Comparison of ENCODE assay signal across 8 cellular contexts in genomic region chr2:230974096-230974913, GRCh38. TPM values are rescaled to one million over a fixed set of nuclear protein-coding genes. Genes with fewer than 3 reads are reported as not detected.
DNase-seq lines count a peak whose midpoint lies in the region; ATAC-seq, FAIRE-seq and TF ChIP-seq lines count a peak whose summit lies in the region.

No MANE protein-coding gene starts in this region.

- peak; percentile 79 to 94 for TF ChIP-seq EP300 in GM12878 (IDR thresholded peaks at IDR 0.05; ENCODE audit: borderline replicate concordance in 1 of 2, control insufficient read depth in 1 of 2, low read depth in 2 of 2, low read length in 2 of 2)

- no peaks in the 10 kb centered on the region for H3K36me3 Mint-ChIP-seq in GM23338 (ENCODE audit: low read depth)

- CTCF ChIA-PET in GM12878 (lab: Yijun Ruan, JAX): interaction anchor here (0.9 to 4.8 kb wide), 13 partner anchors 8 to 126 kb away, joined by 3 to 71 read pairs (median 6); partner anchors contain the start of gene GPR55

- DNase-seq in T1000 (lab: John Stamatoyannopoulos, UW) (peak; percentile 61), GM12878 (ENCODE audit: low read depth, low spot score) (peak; percentile 94), aorta (no peak), Right ventricle myocardium superior (no peak), GM23338 (ENCODE audit: low spot score) (no peak)
- DNase-seq in stimulated activated CD4-positive, alpha-beta T cell treated with anti-CD3 and anti-CD28 coated beads, Interleukin-1b, Interleukin-23, amount 100 ng/mL, for 4 hours (ENCODE audit: low read depth in 2 of 2): peak; percentile 22 to 44

- H3K27me3 Mint-ChIP-seq in GM23338 (ENCODE audit: insufficient read depth, low read depth, poor library complexity): no peaks in the 10 kb centered on the region

- no TSS peak for BruUV-seq in GM12878 (replicated peaks; lab: Mats Ljungman, UMichigan)

- H2AFZ ChIP-seq in GM12878 (ENCODE audit: control insufficient read depth, low read depth, low read length) (peak overlapping the region; percentile 31), GM23338 (no peak overlapping the region)

- in situ Hi-C loops in GM12878 (cut with MboI): no loop called here

- H3K4me2 ChIP-seq in GM12878 (ENCODE audit: control insufficient read depth, insufficient read depth) (peak overlapping the region; percentile 79), GM23338 (no peak overlapping the region)

- peak; percentile 35 for TF ChIP-seq RAD21 in GM12878 (IDR thresholded peaks at IDR 0.05; ENCODE audit: insufficient read depth, low read depth, low read length)

- no peak for TF ChIP-seq CTCF in GM12878 (IDR thresholded peaks at IDR 0.05 in 2 of 3, conservative IDR thresholded peaks at IDR 0.05 in 1 of 3; ENCODE audit: control insufficient read depth in 2 of 3, extremely low read depth in 1 of 3, insufficient read depth in 1 of 3, low read depth in 3 of 3, low read length in 3 of 3)
- TF ChIP-seq CTCF in GM23338 (conservative IDR thresholded peaks at IDR 0.05; ENCODE audit: low read depth in 2 of 2): no peak

- no peaks in the 10 kb centered on the region for H3F3A ChIP-seq in GM23338 (replicated peaks; ENCODE audit: low read depth)

- peak overlapping the region; percentile 76 for H3K9ac ChIP-seq in GM12878 (ENCODE audit: control insufficient read depth, insufficient read depth, low read length)

- intact Hi-C loops in GM12878 (cut with micrococcal nuclease; ENCODE audit: unreplicated experiment) (loop anchor here (1.0 to 10.0 kb wide), 7 partner anchors 11 to 310 kb away; partner anchors contain the start of gene GPR55), aorta (cut with DNase I) (no loop called here), Right ventricle myocardium superior (cut with DNase I) (no loop called here)

- POLR2A ChIA-PET in GM12878 (lab: Charles Lee): interaction anchor here (0.6 to 10.4 kb wide), 7 partner anchors 8 to 102 kb away, joined by 3 to 192 read pairs (median 7); partner anchors contain the start of gene GPR55

- no peak overlapping the region for H3K27ac Mint-ChIP-seq in GM23338

- no peaks in the 10 kb centered on the region for H3K36me3 ChIP-seq in GM12878 (ENCODE audit: control insufficient read depth in 2 of 2, insufficient read depth in 2 of 2, low read length in 1 of 2)
- H3K36me3 ChIP-seq in aorta (ENCODE audit: control insufficient read depth in 1 of 2, insufficient read depth in 2 of 2, low read length in 1 of 2): no peaks in the 10 kb centered on the region
- H3K36me3 ChIP-seq in GM23338 (ENCODE audit: insufficient read depth): no peaks in the 10 kb centered on the region

- SMC1A ChIA-PET in GM12878 (lab: Charles Lee; ENCODE audit: uncharacterized antibody, unreplicated experiment): interaction anchor here (0.7 to 16.2 kb wide), 10 partner anchors 8 to 101 kb away, joined by 3 to 266 read pairs (median 4); partner anchors contain the start of gene GPR55

- 2% methylated on average over 17 of the region's 17 CpGs for WGBS in GM12878 (ENCODE audit: insufficient coverage, insufficient replicate concordance, low lambda C conversion rate, missing lambda C conversion rate)
- 82 to 86% methylated on average over 17 of the region's 17 CpGs for WGBS in aorta, 2 donors

- RAD21 ChIA-PET in GM12878 (lab: Charles Lee; ENCODE audit: unreplicated experiment): interaction anchor here (0.7 to 6.1 kb wide), 10 partner anchors 11 to 53 kb away, joined by 3 to 114 read pairs (median 12); no protein-coding TSS in a partner anchor

- H3K4me3 Mint-ChIP-seq in GM23338: no peak overlapping the region

- H3K79me2 ChIP-seq in GM12878 (ENCODE audit: control insufficient read depth, insufficient read depth, low read length): peaks cover 2% of the 10 kb centered on the region
- H3K79me2 ChIP-seq in GM23338 (replicated peaks; ENCODE audit: insufficient read depth): no peaks in the 10 kb centered on the region

- H3K4me3 ChIP-seq in GM12878 (no peak overlapping the region; the same call in 1 of the 2 replicates), aorta (ENCODE audit: low read length in 2 of 2) (no peak overlapping the region), GM23338 (no peak overlapping the region)

- H3K4me1 ChIP-seq in GM12878 (ENCODE audit: control insufficient read depth, insufficient read depth, low read length): peaks cover 67% of the 10 kb centered on the region
- no peaks in the 10 kb centered on the region for H3K4me1 ChIP-seq in aorta (ENCODE audit: control insufficient read depth in 1 of 2, insufficient read depth in 2 of 2, low read length in 2 of 2)
- no peaks in the 10 kb centered on the region for H3K4me1 ChIP-seq in GM23338 (ENCODE audit: insufficient read depth)

- H3K9me3 Mint-ChIP-seq in GM23338: peaks cover 9% of the 10 kb centered on the region

- no peaks in the 10 kb centered on the region for H3K27me3 ChIP-seq in GM12878 (replicated peaks in 1 of 2; ENCODE audit: control insufficient read depth in 2 of 2, insufficient read depth in 2 of 2, low read length in 1 of 2)
- H3K27me3 ChIP-seq in aorta (ENCODE audit: control insufficient read depth in 1 of 2, insufficient read depth in 2 of 2, low read length in 1 of 2): peaks cover 0 to 2% of the 10 kb centered on the region in 2 donors
- H3K27me3 ChIP-seq in GM23338 (ENCODE audit: insufficient read depth): no peaks in the 10 kb centered on the region

- H3K9me2 ChIP-seq in GM23338 (ENCODE audit: insufficient read depth): no peaks in the 10 kb centered on the region

- H3K4me1 Mint-ChIP-seq in GM23338: peaks cover 8% of the 10 kb centered on the region; the same call in 2 of the 3 replicates

- ATAC-seq in GM19023 (IDR thresholded peaks at IDR 0.05; ENCODE audit: unreplicated experiment) (peak; percentile 84), HG03060 (IDR thresholded peaks at IDR 0.05; ENCODE audit: low read depth, unreplicated experiment) (peak; percentile 77), GM12878 (peak; percentile 86), aorta (ENCODE audit: low FRiP score) (no peak), Right ventricle myocardium superior (ENCODE audit: poor library complexity) (no peak), GM23338 (no peak)

- TF ChIP-seq POLR2A in GM12878 (IDR thresholded peaks at IDR 0.05; ENCODE audit: low read depth, low read length): 0 out of 2 replicates have a peak, but pooled peaks have one; percentile 44

- H3K27ac ChIP-seq in GM12878 (ENCODE audit: control insufficient read depth, insufficient read depth) (peak overlapping the region; percentile 97), aorta (ENCODE audit: low read depth in 1 of 2, low read length in 2 of 2) (no peak overlapping the region), GM23338 (ENCODE audit: low read depth) (no peak overlapping the region)

- H3K9me3 ChIP-seq in GM12878 (replicated peaks; ENCODE audit: control insufficient read depth, insufficient read depth, low read length) (no peaks in the 10 kb centered on the region), aorta (ENCODE audit: control insufficient read depth, low read length) (no peaks in the 10 kb centered on the region)

- no peaks in the 10 kb centered on the region for H4K20me1 ChIP-seq in GM12878 (ENCODE audit: control insufficient read depth, insufficient read depth)
- no peaks in the 10 kb centered on the region for H4K20me1 ChIP-seq in GM23338 (replicated peaks; ENCODE audit: insufficient read depth)

- peak; percentile 65 for FAIRE-seq in GM12878 (lab: Jason Lieb, UNC)

RNA-seq across cellular contexts. Expression of gene SPATA3, which starts 21.6 kb away (rescaled TPM):
- 0.71 TPM in 1 of 2 replicates, not detected in the other for total RNA-seq in GM12878 (2013; cell fraction: nucleolus; rRNA removed)
- total RNA-seq in GM12878 (2014; rRNA removed) (not detected in 2 replicates), GM12878 (2014; rRNA removed; fragmentation: Illumina TruSeq; extraction: Trizol) (not detected in 2 replicates), GM12878 (2021) (0.19 TPM in 1 of 2 replicates, not detected in the other), aorta (not detected), Right ventricle myocardium superior (not detected)
- not detected for polyA plus RNA-seq in GM12878 (2011; ENCODE audit: low read depth)
- polyA plus RNA-seq in GM12878 (2011; rRNA removed) (not detected in 2 replicates), GM12878 (2014; fragmentation: Illumina TruSeq; extraction: Trizol) (not detected in 2 replicates), GM12878 (2014; fragmentation: Nextera tagmentation; extraction: Ambion mirVana) (not detected), GM12878 (2014; rRNA removed) (0.22 TPM in 1 of 2 replicates, not detected in the other), GM12878 (2016; fragmentation: Nextera tagmentation; extraction: Ambion mirVana) (not detected), aorta (not detected), GM23338 (2016; fragmentation: Nextera tagmentation; extraction: Ambion mirVana) (not detected in 2 replicates)
- polyA plus RNA-seq in GM12878 (2011; cell fraction: cytosol; rRNA removed): not detected in 2 replicates
- polyA plus RNA-seq in GM12878 (2011; cell fraction: nucleus; rRNA removed): not detected in 2 replicates
- not detected in 2 replicates for polyA plus RNA-seq in GM12878 (2012)
- polyA minus RNA-seq in GM12878 (2011; rRNA and poly(A)+ RNA removed): not detected in 2 replicates
- polyA minus RNA-seq in GM12878 (2011; cell fraction: cytosol; rRNA and poly(A)+ RNA removed): not detected in 2 replicates
- not detected in 2 replicates for polyA minus RNA-seq in GM12878 (2011; cell fraction: nucleus; rRNA and poly(A)+ RNA removed)
- not detected in 2 replicates for total RNA-seq in GM23338 (2014; rRNA removed; shearing (Covaris generic))

RNA-seq across cellular contexts. Expression of gene GPR55, which starts 49.3 kb away (rescaled TPM):
- 20.6 and 24.6 TPM in 2 replicates for total RNA-seq in GM12878 (2013; cell fraction: nucleolus; rRNA removed)
- total RNA-seq in GM12878 (2014; rRNA removed): 11.2 and 12.3 TPM in 2 replicates
- 18.1 and 19.2 TPM in 2 replicates for total RNA-seq in GM12878 (2014; rRNA removed; fragmentation: Illumina TruSeq; extraction: Trizol)
- 26.8 and 30.1 TPM in 2 replicates for total RNA-seq in GM12878 (2021)
- polyA plus RNA-seq in GM12878 (2011; ENCODE audit: low read depth): 12.4 TPM
- 16.5 and 26.9 TPM in 2 replicates for polyA plus RNA-seq in GM12878 (2011; rRNA removed)
- 26.5 and 38.7 TPM in 2 replicates for polyA plus RNA-seq in GM12878 (2011; cell fraction: cytosol; rRNA removed)
- polyA plus RNA-seq in GM12878 (2011; cell fraction: nucleus; rRNA removed): 39.0 and 48.7 TPM in 2 replicates
- polyA plus RNA-seq in GM12878 (2012): 17.2 and 17.7 TPM in 2 replicates
- 20.4 and 24.4 TPM in 2 replicates for polyA plus RNA-seq in GM12878 (2014; fragmentation: Illumina TruSeq; extraction: Trizol)
- 1 to 10 TPM; 2.1 to 5.5 TPM for polyA plus RNA-seq in GM12878 (2014; fragmentation: Nextera tagmentation; extraction: Ambion mirVana)
- polyA plus RNA-seq in GM12878 (2014; rRNA removed): 23.4 and 23.5 TPM in 2 replicates
- 10 to 100 TPM; 12.6 to 13.2 TPM for polyA plus RNA-seq in GM12878 (2016; fragmentation: Nextera tagmentation; extraction: Ambion mirVana)
- polyA minus RNA-seq in GM12878 (2011; rRNA and poly(A)+ RNA removed): 60.8 and 66.5 TPM in 2 replicates
- polyA minus RNA-seq in GM12878 (2011; cell fraction: cytosol; rRNA and poly(A)+ RNA removed): 6.0 and 6.2 TPM in 2 replicates
- polyA minus RNA-seq in GM12878 (2011; cell fraction: nucleus; rRNA and poly(A)+ RNA removed): 10.9 and 19.2 TPM in 2 replicates
- under 1 TPM in 1 of 2 donors, not detected in 1; 0.18 TPM for total RNA-seq in aorta
- polyA plus RNA-seq in aorta: not detected
- total RNA-seq in Right ventricle myocardium superior: not detected
- total RNA-seq in GM23338 (2014; rRNA removed; shearing (Covaris generic)): not detected in 2 replicates
- not detected in 2 replicates for polyA plus RNA-seq in GM23338 (2016; fragmentation: Nextera tagmentation; extraction: Ambion mirVana)

Comparison
In these comparisons a context has a peak if more than half of its experiments do, and no peak if none do; other contexts are left out.
1. ATAC-seq: peak in GM19023 (single experiment), HG03060 (single experiment) and GM12878 (single experiment); none in aorta (single experiment), Right ventricle myocardium superior (single experiment) and GM23338 (single experiment).
2. DNase-seq: peak in T1000 (single experiment), GM12878 (single experiment) and stimulated activated CD4-positive, alpha-beta T cell treated with anti-CD3 and anti-CD28 coated beads, Interleukin-1b, Interleukin-23, amount 100 ng/mL, for 4 hours (2 of 2); none in aorta (0 of 2), Right ventricle myocardium superior (single experiment) and GM23338 (single experiment).
3. RNA of gene GPR55, which starts 49.3 kb away (total RNA-seq): 11.2 to 30.1 TPM in GM12878; 0.18 TPM in aorta, not detected in Right ventricle myocardium superior (single experiment) and not detected in GM23338; every median in the first group is over 10 times any median in the second.